Comparison of ENCODE assay signal across 20 cellular contexts in genomic region chr9:126309427-126310179, GRCh38.
"Had no signal": no experiment of that assay in that cellular context is flagged by ENCODE, and none has a peak within 500 bp of the region (broad histone marks: within the 10 kb centered on the region; RNA-seq: fewer than 3 reads in every experiment).

No MANE protein-coding gene starts in this region.

- H3K27me3 Mint-ChIP-seq: activated CD4-positive, alpha-beta memory T cell treated with anti-CD3 and anti-CD28 coated beads for 36 hours; activated CD4-positive, alpha-beta T cell treated with anti-CD3 and anti-CD28 coated beads for 36 hours; brain had no signal

- FAIRE-seq: urothelium cell line had no signal

- H3K4me1 ChIP-seq: parathyroid adenoma had no signal

- ATAC-seq: activated CD4-positive, alpha-beta T cell treated with anti-CD3 and anti-CD28 coated beads for 36 hours; stimulated activated effector memory CD8-positive, alpha-beta T cell treated with anti-CD3 and anti-CD28 coated beads, Interleukin-12 subunit alpha, Interleukin-12 subunit beta, amount 100 ng/mL, for 72 hours; T-helper 17 cell had no signal

- H3K4me3 Mint-ChIP-seq: activated CD4-positive, alpha-beta memory T cell treated with anti-CD3 and anti-CD28 coated beads for 36 hours; activated CD4-positive, alpha-beta T cell treated with anti-CD3 and anti-CD28 coated beads for 36 hours; activated naive CD8-positive, alpha-beta T cell treated with anti-CD3 and anti-CD28 coated beads, Interleukin-2, amount 10 ng/mL, durations not matched to agents 7 days and 5 days; activated T-helper 1 cell treated with anti-CD3 and anti-CD28 coated beads, Interleukin-12 subunit alpha, Interleukin-12 subunit beta, Interleukin-2, Interleukin-4 antibody, amounts not matched to agents 30 ng/mL and 10 ng/mL and 1 ng/mL, durations not matched to agents 14 hours and 24 hours and 36 hours; brain; stimulated activated effector memory CD8-positive, alpha-beta T cell treated with anti-CD3 and anti-CD28 coated beads, Interleukin-12 subunit alpha, Interleukin-12 subunit beta, amount 100 ng/mL, for 72 hours; T-helper 17 cell had no signal

- H3K27ac ChIP-seq: coronary artery, epithelial cell of prostate, parathyroid adenoma, WERI-Rb-1 had no signal

- H3K36me3 ChIP-seq: thyroid gland, WERI-Rb-1 had no signal

- H3K9me3 Mint-ChIP-seq: activated CD4-positive, alpha-beta memory T cell treated with anti-CD3 and anti-CD28 coated beads for 36 hours; activated naive CD8-positive, alpha-beta T cell treated with anti-CD3 and anti-CD28 coated beads, Interleukin-2, amount 10 ng/mL, durations not matched to agents 7 days and 5 days; activated T-helper 1 cell treated with anti-CD3 and anti-CD28 coated beads, Interleukin-12 subunit alpha, Interleukin-12 subunit beta, Interleukin-2, Interleukin-4 antibody, amounts not matched to agents 30 ng/mL and 10 ng/mL and 1 ng/mL, durations not matched to agents 14 hours and 24 hours and 36 hours; stimulated activated effector memory CD8-positive, alpha-beta T cell treated with anti-CD3 and anti-CD28 coated beads, Interleukin-12 subunit alpha, Interleukin-12 subunit beta, amount 100 ng/mL, for 72 hours had no signal

- H3K9me3 ChIP-seq: thyroid gland had no signal

- H3K9ac ChIP-seq: parathyroid adenoma had no signal

- H3K79me2 ChIP-seq: parathyroid adenoma had no signal

- H2AFZ ChIP-seq: parathyroid adenoma had no signal

- H3K4me1 Mint-ChIP-seq: activated CD4-positive, alpha-beta T cell treated with anti-CD3 and anti-CD28 coated beads for 36 hours; stimulated activated effector memory CD8-positive, alpha-beta T cell treated with anti-CD3 and anti-CD28 coated beads, Interleukin-12 subunit alpha, Interleukin-12 subunit beta, amount 100 ng/mL, for 72 hours; T-helper 17 cell had no signal

- H3K4me3 ChIP-seq: coronary artery, lung, thyroid gland had no signal

- H3K27me3 ChIP-seq: thyroid gland had no signal

- H3K27ac Mint-ChIP-seq: activated CD4-positive, alpha-beta memory T cell treated with anti-CD3 and anti-CD28 coated beads for 36 hours; activated CD4-positive, alpha-beta T cell treated with anti-CD3 and anti-CD28 coated beads for 36 hours; activated naive CD8-positive, alpha-beta T cell treated with anti-CD3 and anti-CD28 coated beads, Interleukin-2, amount 10 ng/mL, durations not matched to agents 7 days and 5 days; activated T-helper 1 cell treated with anti-CD3 and anti-CD28 coated beads, Interleukin-12 subunit alpha, Interleukin-12 subunit beta, Interleukin-2, Interleukin-4 antibody, amounts not matched to agents 30 ng/mL and 10 ng/mL and 1 ng/mL, durations not matched to agents 14 hours and 24 hours and 36 hours; stimulated activated effector memory CD8-positive, alpha-beta T cell treated with anti-CD3 and anti-CD28 coated beads, Interleukin-12 subunit alpha, Interleukin-12 subunit beta, amount 100 ng/mL, for 72 hours; T-helper 17 cell had no signal

- DNase-seq: activated CD4-positive, alpha-beta memory T cell treated with anti-CD3 and anti-CD28 coated beads for 36 hours; activated CD4-positive, alpha-beta T cell treated with anti-CD3 and anti-CD28 coated beads for 36 hours; activated naive CD4-positive, alpha-beta T cell; activated naive CD8-positive, alpha-beta T cell treated with anti-CD3 and anti-CD28 coated beads, Interleukin-2, amount 10 ng/mL, durations not matched to agents 7 days and 5 days; central memory CD4-positive, alpha-beta T cell; effector CD8-positive, alpha-beta T cell; foreskin melanocyte; stimulated activated CD4-positive, alpha-beta T cell treated with anti-CD3 and anti-CD28 coated beads, Interleukin-12 subunit alpha, Interleukin-12 subunit beta, amount 100 ng/mL, for 4 hours; stimulated activated CD4-positive, alpha-beta T cell treated with anti-CD3 and anti-CD28 coated beads, Interleukin-2, amount 100 ng/mL, for 24 hours; T-helper 17 cell; thyroid gland; WERI-Rb-1 had no signal

- H3K36me3 Mint-ChIP-seq: activated CD4-positive, alpha-beta memory T cell treated with anti-CD3 and anti-CD28 coated beads for 36 hours; activated naive CD8-positive, alpha-beta T cell treated with anti-CD3 and anti-CD28 coated beads, Interleukin-2, amount 10 ng/mL, durations not matched to agents 7 days and 5 days; brain; stimulated activated effector memory CD8-positive, alpha-beta T cell treated with anti-CD3 and anti-CD28 coated beads, Interleukin-12 subunit alpha, Interleukin-12 subunit beta, amount 100 ng/mL, for 72 hours had no signal
